Comparison of ENCODE assay signal across 8 cellular contexts in genomic region chr5:119340597-119341218, GRCh38. TPM values are rescaled to one million over a fixed set of nuclear protein-coding genes. Genes with fewer than 3 reads are reported as not detected.
A peak's percentile ranks its signal among the peaks of the same experiment; 100 is the strongest.
DNase-seq lines count a peak whose midpoint lies in the region; ATAC-seq and TF ChIP-seq lines count a peak whose summit lies in the region.

No MANE protein-coding gene starts in this region.

- H3K4me3 ChIP-seq in Peyer's patch (peak overlapping the region in 1 of 4 donors; percentile 26), lower lobe of right lung (peak overlapping the region; percentile 12)

- H3K9me3 ChIP-seq in Peyer's patch: no peaks in the 10 kb centered on the region
- no peaks in the 10 kb centered on the region for H3K9me3 ChIP-seq in lower lobe of right lung

- no peaks in the 10 kb centered on the region for H3K27me3 ChIP-seq in Peyer's patch
- no peaks in the 10 kb centered on the region for H3K27me3 ChIP-seq in lower lobe of right lung (ENCODE audit: low read depth)

- H3K36me3 ChIP-seq in Peyer's patch (no peaks in the 10 kb centered on the region), lower lobe of right lung (no peaks in the 10 kb centered on the region)

- no peak for TF ChIP-seq POLR2A in Peyer's patch (IDR thresholded peaks at IDR 0.05)

- DNase-seq in Peyer's patch: peak in 2 of 3 donors; percentile 79 to 88
- no peak for DNase-seq in lower lobe of right lung
- no peak for DNase-seq in SK-N-DZ (ENCODE audit: low spot score)
- no peak for DNase-seq in NCI-H510A (lab: John Stamatoyannopoulos, UW)
- no peak for DNase-seq in AG08395 (ENCODE audit: low spot score)
- no peak for DNase-seq in Right ventricle myocardium inferior (ENCODE audit: missing footprints)

- H3K27ac ChIP-seq in Peyer's patch (peak overlapping the region; percentile 20 to 85 (median 60)), lower lobe of right lung (peak overlapping the region; percentile 39)

- intact Hi-C loops in lower lobe of right lung (cut with DNase I): no loop called here
- intact Hi-C loops in Right ventricle myocardium inferior (cut with DNase I): no loop called here

- ATAC-seq in GM18870 (IDR thresholded peaks at IDR 0.05; ENCODE audit: unreplicated experiment): peak; percentile 56
- ATAC-seq in HG02840 (IDR thresholded peaks at IDR 0.05; ENCODE audit: low FRiP score, unreplicated experiment): peak; percentile 53
- ATAC-seq in lower lobe of right lung: peak; percentile 36 to 64
- no peak for ATAC-seq in Right ventricle myocardium inferior

- peaks cover 0 to 51% (median 33%) of the 10 kb centered on the region in 4 donors for H3K4me1 ChIP-seq in Peyer's patch
- H3K4me1 ChIP-seq in lower lobe of right lung: peaks cover 46% of the 10 kb centered on the region

- TF ChIP-seq CTCF in Peyer's patch (IDR thresholded peaks at IDR 0.05): no peak
- TF ChIP-seq CTCF in lower lobe of right lung (IDR thresholded peaks at IDR 0.05): no peak

RNA-seq across cellular contexts. Expression of gene TNFAIP8, which starts 15.1 kb away (rescaled TPM):
- total RNA-seq in Peyer's patch (10 to 100 TPM in 2 of 4 donors, 1 to 10 TPM in 2; 3.0 to 47.9 (median 10.2) TPM), lower lobe of right lung (29.5 TPM), Right ventricle myocardium inferior (17.8 TPM)
- polyA plus RNA-seq in SK-N-DZ (2014; cell fraction: cytosol; rRNA removed): 14.9 and 17.9 TPM in 2 replicates
- polyA plus RNA-seq in SK-N-DZ (2014; cell fraction: nucleus; rRNA removed): 5.8 and 12.8 TPM in 2 replicates

Comparison
In these comparisons a context has a peak if more than half of its experiments do, and no peak if none do; other contexts are left out.
1. DNase-seq: peak in Peyer's patch (2 of 3); none in lower lobe of right lung (single experiment), SK-N-DZ (single experiment), NCI-H510A (single experiment), AG08395 (single experiment) and Right ventricle myocardium inferior (single experiment).